Comparison of ENCODE assay signal across 24 cellular contexts in the genomic region with DNA sequence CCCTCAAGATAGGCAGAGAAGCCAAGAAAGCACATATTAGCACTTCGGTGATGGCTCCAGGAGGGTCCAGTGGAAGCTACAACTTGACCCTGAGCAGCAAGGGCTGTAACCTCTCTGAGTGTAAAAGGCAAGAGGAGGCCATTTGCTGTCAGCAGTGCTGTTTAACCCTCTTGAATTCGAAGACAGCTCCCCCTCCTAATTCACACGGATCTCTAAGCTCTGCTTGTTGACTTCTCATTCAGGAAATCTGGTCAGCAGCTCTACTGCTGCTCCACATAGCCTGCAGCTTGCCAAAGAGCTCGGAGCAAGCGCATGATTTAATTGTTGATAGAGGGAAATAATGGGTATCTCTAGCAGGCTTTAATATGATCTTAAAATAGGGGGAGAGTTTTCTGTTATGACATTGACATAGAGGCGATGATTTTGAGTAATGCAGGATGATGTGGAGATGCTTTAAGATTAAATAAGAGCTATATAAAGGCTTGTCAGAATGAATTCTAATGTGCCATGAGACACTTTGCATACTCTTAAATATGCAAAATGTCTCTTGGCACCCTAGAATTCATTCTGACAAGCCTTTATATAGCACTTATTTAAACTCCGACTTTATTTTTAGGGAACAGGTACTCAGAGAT.
A peak's percentile ranks its signal among the peaks of the same experiment; 100 is the strongest.
DNase-seq lines count a peak whose midpoint lies in the region; TF ChIP-seq lines count a peak whose summit lies in the region.
"Had no signal": no experiment of that assay in that cellular context is flagged by ENCODE, and none has a peak within 500 bp of the region (broad histone marks: within the 10 kb centered on the region; RNA-seq: fewer than 3 reads in every experiment).

No MANE protein-coding gene starts in this region.

- no peak overlapping the region for H3K4me2 ChIP-seq in neural progenitor cell
- no peak overlapping the region for H3K4me2 ChIP-seq in MM.1S (ENCODE audit: low read depth, low read length)

- H3K27ac ChIP-seq in neural progenitor cell: no peak overlapping the region
- no peak overlapping the region for H3K27ac ChIP-seq in MM.1S (ENCODE audit: low read length)
- no peak overlapping the region for H3K27ac ChIP-seq in ascending aorta
- H3K27ac ChIP-seq: coronary artery, heart left ventricle, WERI-Rb-1 had no signal

- H2AFZ ChIP-seq in neural progenitor cell (replicated peaks): no peak overlapping the region
- no peak overlapping the region for H2AFZ ChIP-seq in MM.1S (ENCODE audit: low read length)

- H3K27ac Mint-ChIP-seq in HFFc6: no peak overlapping the region
- no peak overlapping the region for H3K27ac Mint-ChIP-seq in neural progenitor cell
- no peak overlapping the region for H3K27ac Mint-ChIP-seq in activated CD4-positive, alpha-beta memory T cell treated with anti-CD3 and anti-CD28 coated beads, Interleukin-2, amount 10 ng/mL, durations not matched to agents 7 days and 5 days
- H3K27ac Mint-ChIP-seq: CD4-positive, alpha-beta T cell had no signal

- no peaks in the 10 kb centered on the region; the same call in 1 of the 2 replicates for H3K27me3 Mint-ChIP-seq in HFFc6 (ENCODE audit: insufficient read depth)
- H3K27me3 Mint-ChIP-seq in neural progenitor cell (ENCODE audit: insufficient read depth, low read depth): no peaks in the 10 kb centered on the region
- no peaks in the 10 kb centered on the region for H3K27me3 Mint-ChIP-seq in activated CD4-positive, alpha-beta memory T cell treated with anti-CD3 and anti-CD28 coated beads, Interleukin-2, amount 10 ng/mL, durations not matched to agents 7 days and 5 days
- H3K27me3 Mint-ChIP-seq: CD4-positive, alpha-beta T cell had no signal

- no peak overlapping the region for H3K9ac ChIP-seq in endocrine pancreas (ENCODE audit: control insufficient read depth, insufficient read depth, low read length)
- no peak overlapping the region for H3K9ac ChIP-seq in neural progenitor cell
- no peak overlapping the region for H3K9ac ChIP-seq in MM.1S (ENCODE audit: low read length)

- DNase-seq in HFFc6: no peak
- DNase-seq in NCI-H2227 treated with DMSO at 0.1 percent for 48 hours (lab: John Stamatoyannopoulos, UW): peak; percentile 38
- peak; percentile 46 for DNase-seq in neural progenitor cell (ENCODE audit: low spot score)
- no peak for DNase-seq in MM.1S
- DNase-seq in activated CD4-positive, alpha-beta memory T cell treated with anti-CD3 and anti-CD28 coated beads, Interleukin-2, amount 10 ng/mL, durations not matched to agents 7 days and 5 days: no peak
- no peak for DNase-seq in ascending aorta (ENCODE audit: low spot score in 2 of 2)
- DNase-seq: activated CD4-positive, alpha-beta T cell treated with anti-CD3 and anti-CD28 coated beads, Interleukin-2, amount 50 U/mL, for 48 hours; activated gamma-delta T cell; activated T-cell treated with anti-CD3 and anti-CD28 coated beads for 4 hours; CD4-positive, alpha-beta T cell; DMS53; GOT3; heart left ventricle; MG63; NCI-H187 treated with DMSO at 0.1 percent for 48 hours; NCI-H524; SHP77 treated with DMSO at 0.1 percent for 48 hours; stimulated activated CD4-positive, alpha-beta T cell treated with anti-CD3 and anti-CD28 coated beads, Interleukin-12 subunit alpha, Interleukin-12 subunit beta, amount 100 ng/mL, for 4 hours; T-helper 2 cell; trophoblast cell; WERI-Rb-1 had no signal

- H3K9me3 ChIP-seq in endocrine pancreas (ENCODE audit: control insufficient read depth, low read length): no peaks in the 10 kb centered on the region
- no peaks in the 10 kb centered on the region for H3K9me3 ChIP-seq in neural progenitor cell (ENCODE audit: low read depth)
- H3K9me3 ChIP-seq in MM.1S (replicated peaks; ENCODE audit: insufficient read depth, low read length): no peaks in the 10 kb centered on the region
- H3K9me3 ChIP-seq in ascending aorta: no peaks in the 10 kb centered on the region
- H3K9me3 ChIP-seq: heart left ventricle, MG63 had no signal

- peak overlapping the region; percentile 7; the same call in 1 of the 2 replicates for H3K4me3 Mint-ChIP-seq in HFFc6
- H3K4me3 Mint-ChIP-seq in neural progenitor cell: no peak overlapping the region
- H3K4me3 Mint-ChIP-seq in activated CD4-positive, alpha-beta memory T cell treated with anti-CD3 and anti-CD28 coated beads, Interleukin-2, amount 10 ng/mL, durations not matched to agents 7 days and 5 days: no peak overlapping the region
- H3K4me3 Mint-ChIP-seq: CD4-positive, alpha-beta T cell had no signal

- intact Hi-C loops in ascending aorta (cut with DNase I): no loop called here

- H3K36me3 ChIP-seq in endocrine pancreas (ENCODE audit: control insufficient read depth, insufficient read depth, low read length) (no peaks in the 10 kb centered on the region), neural progenitor cell (no peaks in the 10 kb centered on the region), MM.1S (replicated peaks; ENCODE audit: insufficient read depth, low read length) (no peaks in the 10 kb centered on the region), ascending aorta (no peaks in the 10 kb centered on the region)
- H3K36me3 ChIP-seq: MG63 had no signal

- H3K9me2 ChIP-seq in MM.1S (replicated peaks; ENCODE audit: insufficient read depth, low read length): no peaks in the 10 kb centered on the region

- H3K4me1 ChIP-seq in endocrine pancreas (ENCODE audit: control insufficient read depth, insufficient read depth, low read length) (peaks cover 11% of the 10 kb centered on the region), neural progenitor cell (peaks cover 5% of the 10 kb centered on the region), MM.1S (ENCODE audit: low read length) (no peaks in the 10 kb centered on the region), ascending aorta (no peaks in the 10 kb centered on the region)

- TF ChIP-seq CTCF in HFFc6 (IDR thresholded peaks at IDR 0.05) (no peak), neural progenitor cell (IDR thresholded peaks at IDR 0.05) (no peak), MM.1S (IDR thresholded peaks at IDR 0.05; ENCODE audit: low read length) (no peak), ascending aorta (IDR thresholded peaks at IDR 0.05) (no peak)

- H4K20me1 ChIP-seq in neural progenitor cell (ENCODE audit: low read depth): no peaks in the 10 kb centered on the region
- H4K20me1 ChIP-seq in MM.1S (ENCODE audit: insufficient read depth, low read length): no peaks in the 10 kb centered on the region

- H3K79me2 ChIP-seq in neural progenitor cell (ENCODE audit: low read depth) (no peaks in the 10 kb centered on the region), MM.1S (ENCODE audit: low read length) (no peaks in the 10 kb centered on the region)

- H3F3A ChIP-seq in neural progenitor cell (ENCODE audit: low read depth) (no peaks in the 10 kb centered on the region), MM.1S (ENCODE audit: insufficient read depth, low read length) (no peaks in the 10 kb centered on the region)

- H3K4me1 Mint-ChIP-seq in HFFc6 (ENCODE audit: low read depth) (peaks cover 19% of the 10 kb centered on the region), neural progenitor cell (peaks cover 25% of the 10 kb centered on the region)
- no peaks in the 10 kb centered on the region for H3K4me1 Mint-ChIP-seq in activated CD4-positive, alpha-beta memory T cell treated with anti-CD3 and anti-CD28 coated beads, Interleukin-2, amount 10 ng/mL, durations not matched to agents 7 days and 5 days

- H3K27me3 ChIP-seq in endocrine pancreas (ENCODE audit: control insufficient read depth, insufficient read depth, low read length) (no peaks in the 10 kb centered on the region), neural progenitor cell (no peaks in the 10 kb centered on the region), MM.1S (replicated peaks; ENCODE audit: insufficient read depth, low read length) (no peaks in the 10 kb centered on the region), ascending aorta (no peaks in the 10 kb centered on the region)
- H3K27me3 ChIP-seq: heart left ventricle, MG63 had no signal

- H3K9me3 Mint-ChIP-seq in HFFc6: no peaks in the 10 kb centered on the region
- peaks cover 5% of the 10 kb centered on the region for H3K9me3 Mint-ChIP-seq in neural progenitor cell
- peaks cover 5% of the 10 kb centered on the region for H3K9me3 Mint-ChIP-seq in activated CD4-positive, alpha-beta memory T cell treated with anti-CD3 and anti-CD28 coated beads, Interleukin-2, amount 10 ng/mL, durations not matched to agents 7 days and 5 days

- H3K4me3 ChIP-seq in endocrine pancreas (ENCODE audit: control insufficient read depth, insufficient read depth, low read length): peak overlapping the region; percentile 8
- no peak overlapping the region for H3K4me3 ChIP-seq in neural progenitor cell
- H3K4me3 ChIP-seq in MM.1S (ENCODE audit: low read length): no peak overlapping the region
- no peak overlapping the region for H3K4me3 ChIP-seq in ascending aorta
- H3K4me3 ChIP-seq: coronary artery, GM12878, heart left ventricle, MG63 had no signal

- CTCF ChIA-PET in activated CD4-positive, alpha-beta memory T cell treated with anti-CD3 and anti-CD28 coated beads, Interleukin-2, amount 10 ng/mL, durations not matched to agents 7 days and 5 days (lab: Charles Lee): no interaction called here

- POLR2A ChIA-PET in activated CD4-positive, alpha-beta memory T cell treated with anti-CD3 and anti-CD28 coated beads, Interleukin-2, amount 10 ng/mL, durations not matched to agents 7 days and 5 days (lab: Charles Lee): no interaction called here

- H3K36me3 Mint-ChIP-seq in HFFc6 (ENCODE audit: low read depth) (no peaks in the 10 kb centered on the region), neural progenitor cell (peaks cover 6% of the 10 kb centered on the region)
- no peaks in the 10 kb centered on the region for H3K36me3 Mint-ChIP-seq in activated CD4-positive, alpha-beta memory T cell treated with anti-CD3 and anti-CD28 coated beads, Interleukin-2, amount 10 ng/mL, durations not matched to agents 7 days and 5 days (ENCODE audit: low read depth)

Comparison
In these comparisons a context has a peak if more than half of its experiments do, and no peak if none do; other contexts are left out.
1. DNase-seq: peak in NCI-H2227 treated with DMSO at 0.1 percent for 48 hours (single experiment) and neural progenitor cell (single experiment); none in HFFc6 (single experiment), MM.1S (single experiment), activated CD4-positive, alpha-beta memory T cell treated with anti-CD3 and anti-CD28 coated beads, Interleukin-2, amount 10 ng/mL, durations not matched to agents 7 days and 5 days (single experiment) and ascending aorta (0 of 2).